8 cellular contexts compared by ENCODE assay signal in genomic region chr1:233295775-233296322, GRCh38.
A peak's percentile ranks its signal among the peaks of the same experiment; 100 is the strongest.
DNase-seq lines count a peak whose midpoint lies in the region; ATAC-seq and TF ChIP-seq lines count a peak whose summit lies in the region.

No MANE protein-coding gene starts in this region.

- H3K27me3 ChIP-seq in WERI-Rb-1 (ENCODE audit: insufficient read depth, low read depth, severe bottlenecking) = no peaks in the 10 kb centered on the region

- H3K9me3 ChIP-seq in WERI-Rb-1 (ENCODE audit: severe bottlenecking) = no peaks in the 10 kb centered on the region

- TF ChIP-seq CTCF in WERI-Rb-1 (IDR thresholded peaks at IDR 0.05; ENCODE audit: low read depth, low read length) = no peak

- DNase-seq in activated CD4-positive, alpha-beta T cell treated with anti-CD3 and anti-CD28 coated beads for 24 hours (ENCODE audit: low read depth in 2 of 2) = peak; percentile 53 to 62
- DNase-seq in activated CD4-positive, alpha-beta T cell treated with anti-CD3 and anti-CD28 coated beads, Interleukin-2, amount 50 U/mL, for 1 hour = no peak
- DNase-seq in WERI-Rb-1 (peak; percentile 28), SIG-M5 (lab: John Stamatoyannopoulos, UW) (no peak)
- peak; percentile 77 for DNase-seq in stimulated activated naive CD8-positive, alpha-beta T cell treated with anti-CD3 and anti-CD28 coated beads, Interleukin-15, Interleukin-2, amounts not matched to agents 100 U/mL and 50 U/mL, for 24 hours

- no peak for ATAC-seq in stimulated activated naive CD8-positive, alpha-beta T cell treated with anti-CD3 and anti-CD28 coated beads, Interleukin-15, Interleukin-2, amounts not matched to agents 100 U/mL and 50 U/mL, for 24 hours
- ATAC-seq in GM18519 (IDR thresholded peaks at IDR 0.05; ENCODE audit: low FRiP score, unreplicated experiment) (no peak), HG03469 (IDR thresholded peaks at IDR 0.05; ENCODE audit: unreplicated experiment) (no peak)

- no peak overlapping the region for H3K27ac ChIP-seq in WERI-Rb-1

- H3K4me3 ChIP-seq in WERI-Rb-1 (ENCODE audit: low read depth, low read length) (peak overlapping the region; percentile 50), iPS-11a (ENCODE audit: low read depth, low read length) (peak overlapping the region; percentile 86)

- H3K36me3 ChIP-seq in WERI-Rb-1 = no peaks in the 10 kb centered on the region

Comparison
In these comparisons a context has a peak if more than half of its experiments do, and no peak if none do; other contexts are left out.
1. DNase-seq: peak in activated CD4-positive, alpha-beta T cell treated with anti-CD3 and anti-CD28 coated beads for 24 hours (2 of 2), WERI-Rb-1 (single experiment) and stimulated activated naive CD8-positive, alpha-beta T cell treated with anti-CD3 and anti-CD28 coated beads, Interleukin-15, Interleukin-2, amounts not matched to agents 100 U/mL and 50 U/mL, for 24 hours (single experiment); none in activated CD4-positive, alpha-beta T cell treated with anti-CD3 and anti-CD28 coated beads, Interleukin-2, amount 50 U/mL, for 1 hour (single experiment) and SIG-M5 (single experiment).